11 cellular contexts compared by ENCODE assay signal in the genomic region with DNA sequence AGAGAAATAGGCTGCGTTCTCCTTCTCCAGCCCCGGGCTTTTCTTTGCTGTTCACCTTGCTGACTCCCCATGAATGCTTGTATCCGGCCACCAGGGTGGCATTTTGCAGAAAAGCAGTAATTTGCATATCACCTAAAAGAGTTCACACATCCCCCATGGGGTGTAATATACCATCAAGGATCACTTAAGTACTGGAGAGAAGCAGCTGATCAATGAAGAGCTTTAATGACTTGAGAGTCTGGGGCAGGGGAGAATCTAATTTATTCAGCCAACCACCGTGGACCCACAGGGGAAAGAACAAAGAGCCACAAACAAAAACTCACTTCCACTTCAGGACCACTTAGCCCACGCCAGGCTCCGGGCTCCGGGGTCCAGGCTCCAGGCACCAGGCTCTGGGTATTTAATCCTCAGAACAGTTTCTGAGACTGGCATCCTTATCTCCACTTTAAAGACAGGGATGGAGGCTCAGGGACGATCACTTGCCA. TPM values are rescaled to one million over a fixed set of nuclear protein-coding genes. Genes with fewer than 3 reads are reported as not detected.
DNase-seq lines count a peak whose midpoint lies in the region; ATAC-seq lines count a peak whose summit lies in the region.
"Had no signal": no experiment of that assay in that cellular context is flagged by ENCODE, and none has a peak within 500 bp of the region (broad histone marks: within the 10 kb centered on the region; RNA-seq: fewer than 3 reads in every experiment).

No MANE protein-coding gene starts in this region.

- intact Hi-C loops in activated CD4-positive, alpha-beta memory T cell treated with anti-CD3 and anti-CD28 coated beads for 36 hours (cut with micrococcal nuclease), result no loop called here

- H3K9me3 Mint-ChIP-seq in activated CD4-positive, alpha-beta memory T cell treated with anti-CD3 and anti-CD28 coated beads for 36 hours, result no peaks in the 10 kb centered on the region
- H3K9me3 Mint-ChIP-seq: neural crest cell had no signal

- CTCF ChIA-PET in activated CD4-positive, alpha-beta memory T cell treated with anti-CD3 and anti-CD28 coated beads for 36 hours (lab: Charles Lee), result interaction anchor here (1.7 kb wide), 1 partner anchor 19 kb away, joined by 3 read pairs; no protein-coding TSS in a partner anchor

- peak overlapping the region; percentile 23 for H3K27ac Mint-ChIP-seq in activated CD4-positive, alpha-beta memory T cell treated with anti-CD3 and anti-CD28 coated beads for 36 hours

- H3K36me3 Mint-ChIP-seq in activated CD4-positive, alpha-beta memory T cell treated with anti-CD3 and anti-CD28 coated beads for 36 hours, result no peaks in the 10 kb centered on the region

- H3K4me1 Mint-ChIP-seq in activated CD4-positive, alpha-beta memory T cell treated with anti-CD3 and anti-CD28 coated beads for 36 hours (ENCODE audit: low read depth), result peaks cover 13% of the 10 kb centered on the region

- peak; percentile 67 for DNase-seq in activated effector memory CD4-positive, alpha-beta T cell treated with anti-CD3 and anti-CD28 coated beads, Interleukin-2, amount 50 U/mL, for 16 hours
- no peak for DNase-seq in activated effector memory CD4-positive, alpha-beta T cell treated with Interleukin-2 at 50 U/mL for 16 hours
- DNase-seq in activated CD4-positive, alpha-beta memory T cell treated with anti-CD3 and anti-CD28 coated beads for 36 hours, result no peak
- peak; percentile 28 for DNase-seq in stimulated activated naive CD8-positive, alpha-beta T cell treated with anti-CD3 and anti-CD28 coated beads, Interleukin-15, Interleukin-2, amounts not matched to agents 100 U/mL and 50 U/mL, for 24 hours
- DNase-seq in ureter (ENCODE audit: low spot score), result no peak
- no peak for DNase-seq in activated CD4-positive, alpha-beta T cell treated with anti-CD3 and anti-CD28 coated beads for 4 hours
- DNase-seq: adrenal gland, SW 1271 had no signal

- H3K27me3 Mint-ChIP-seq in activated CD4-positive, alpha-beta memory T cell treated with anti-CD3 and anti-CD28 coated beads for 36 hours, result no peaks in the 10 kb centered on the region

- POLR2A ChIA-PET in activated CD4-positive, alpha-beta memory T cell treated with anti-CD3 and anti-CD28 coated beads for 36 hours (lab: Charles Lee), result no interaction called here

- ATAC-seq in HG02678 (IDR thresholded peaks at IDR 0.05; ENCODE audit: unreplicated experiment), result peak; percentile 37
- peak; percentile 55 for ATAC-seq in stimulated activated naive CD8-positive, alpha-beta T cell treated with anti-CD3 and anti-CD28 coated beads, Interleukin-15, Interleukin-2, amounts not matched to agents 100 U/mL and 50 U/mL, for 24 hours
- no peak for ATAC-seq in GM19023 (IDR thresholded peaks at IDR 0.05; ENCODE audit: unreplicated experiment)

- peak overlapping the region; percentile 11 for H3K4me3 Mint-ChIP-seq in activated CD4-positive, alpha-beta memory T cell treated with anti-CD3 and anti-CD28 coated beads for 36 hours
- H3K4me3 Mint-ChIP-seq: neural crest cell had no signal

RNA-seq across cellular contexts. Expression of a gene that starts 33.9 kb away (rescaled TPM):
- total RNA-seq in activated CD4-positive, alpha-beta memory T cell treated with anti-CD3 and anti-CD28 coated beads for 36 hours, result 10 to 100 TPM; 68.1 to 68.5 TPM
- total RNA-seq in ureter, result 66.7 TPM

Comparison
In these comparisons a context has a peak if more than half of its experiments do, and no peak if none do; other contexts are left out.
1. DNase-seq: peak in activated effector memory CD4-positive, alpha-beta T cell treated with anti-CD3 and anti-CD28 coated beads, Interleukin-2, amount 50 U/mL, for 16 hours (single experiment) and stimulated activated naive CD8-positive, alpha-beta T cell treated with anti-CD3 and anti-CD28 coated beads, Interleukin-15, Interleukin-2, amounts not matched to agents 100 U/mL and 50 U/mL, for 24 hours (single experiment); none in activated effector memory CD4-positive, alpha-beta T cell treated with Interleukin-2 at 50 U/mL for 16 hours (single experiment), activated CD4-positive, alpha-beta memory T cell treated with anti-CD3 and anti-CD28 coated beads for 36 hours (single experiment), ureter (single experiment) and activated CD4-positive, alpha-beta T cell treated with anti-CD3 and anti-CD28 coated beads for 4 hours (0 of 2).